1 cellular context compared by ENCODE assay signal in genomic region chr21:29208044-29208665, GRCh38.
TF ChIP-seq lines count a peak whose summit lies in the region.

No MANE protein-coding gene starts in this region.

TF ChIP-seq in liver, 16 proteins besides CTCF, POLR2A, EP300 and RAD21 (continued from another document):
- TF ChIP-seq REST (IDR thresholded peaks at IDR 0.05) (no peak), ZBTB33 (IDR thresholded peaks at IDR 0.05) (no peak), EGR1 (IDR thresholded peaks at IDR 0.05; ENCODE audit: low read depth in 2 of 2) (no peak)
- TF ChIP-seq, protein P1, sequence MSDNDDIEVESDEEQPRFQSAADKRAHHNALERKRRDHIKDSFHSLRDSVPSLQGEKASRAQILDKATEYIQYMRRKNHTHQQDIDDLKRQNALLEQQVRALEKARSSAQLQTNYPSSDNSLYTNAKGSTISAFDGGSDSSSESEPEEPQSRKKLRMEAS (IDR thresholded peaks at IDR 0.05) = no peak
